ENCODE assay signal across 18 cellular contexts in genomic region chr15:38370079-38370478, GRCh38.
DNase-seq lines count a peak whose midpoint lies in the region; ATAC-seq, FAIRE-seq and TF ChIP-seq lines count a peak whose summit lies in the region.
"Had no signal": no experiment of that assay in that cellular context is flagged by ENCODE, and none has a peak within 500 bp of the region (broad histone marks: within the 10 kb centered on the region; RNA-seq: fewer than 3 reads in every experiment).

No MANE protein-coding gene starts in this region.

- H3F3A ChIP-seq in GM23338 (replicated peaks; ENCODE audit: low read depth), result no peaks in the 10 kb centered on the region

- H3K9ac ChIP-seq in astrocyte (ENCODE audit: low read length), result no peak overlapping the region
- H3K9ac ChIP-seq: BLaER1 treated with 17β-estradiol and CSF1 and Interleukin-3, amounts not matched to agents 10 nM and 100 nM had no signal

- H3K4me1 ChIP-seq in GM23338 (ENCODE audit: insufficient read depth), result no peaks in the 10 kb centered on the region
- H3K4me1 ChIP-seq in astrocyte (ENCODE audit: insufficient read depth, low read length), result no peaks in the 10 kb centered on the region
- peaks cover 0 to 16% (median 11%) of the 10 kb centered on the region in 12 donors for H3K4me1 ChIP-seq in heart left ventricle

- DNase-seq in GM23338 (ENCODE audit: low spot score) (peak; percentile 21), astrocyte (ENCODE audit: low read depth) (no peak), fibroblast of peridontal ligament (ENCODE audit: extremely low read depth) (peak; percentile 52), retinal pigment epithelial cell (ENCODE audit: low read depth) (peak; percentile 10), heart left ventricle (no peak), germinal center (ENCODE audit: low spot score) (no peak), HFFc6 (no peak)
- DNase-seq: Calu3; CD8-positive, alpha-beta T cell; DMS79 treated with DMSO at 0.1 percent for 48 hours; GOT3; H9 had no signal

- H3K4me1 Mint-ChIP-seq in GM23338 (peaks cover 8% of the 10 kb centered on the region; the same call in 2 of the 3 replicates), astrocyte (ENCODE audit: low read depth, unreplicated experiment) (peaks cover 15% of the 10 kb centered on the region), HFFc6 (ENCODE audit: low read depth) (peaks cover 22% of the 10 kb centered on the region; the same call in 1 of the 2 replicates)
- H3K4me1 Mint-ChIP-seq: B cell had no signal

- H4K20me1 ChIP-seq in GM23338 (replicated peaks; ENCODE audit: insufficient read depth) (no peaks in the 10 kb centered on the region), astrocyte (ENCODE audit: insufficient read depth, low read length) (no peaks in the 10 kb centered on the region)
- H4K20me1 ChIP-seq: BLaER1 treated with 17β-estradiol and CSF1 and Interleukin-3, amounts not matched to agents 10 nM and 100 nM had no signal

- no peak overlapping the region for H3K4me3 ChIP-seq in GM23338
- no peak overlapping the region for H3K4me3 ChIP-seq in astrocyte (ENCODE audit: insufficient read depth, low read depth, low read length)
- H3K4me3 ChIP-seq in retinal pigment epithelial cell (ENCODE audit: low read length), result no peak overlapping the region
- no peak overlapping the region for H3K4me3 ChIP-seq in heart left ventricle
- H3K4me3 ChIP-seq: BLaER1 treated with 17β-estradiol and CSF1 and Interleukin-3, amounts not matched to agents 10 nM and 100 nM had no signal

- intact Hi-C loops in heart left ventricle (cut with DNase I), result loop anchor here in 1 of 10 donors (10.0 kb wide), 1 partner anchor 295 kb away; no protein-coding TSS in a partner anchor

- no peak for FAIRE-seq in astrocyte (lab: Jason Lieb, UNC)
- FAIRE-seq: G401.6, GM12891, HepG2 had no signal

- TF ChIP-seq CTCF in GM23338 (conservative IDR thresholded peaks at IDR 0.05; ENCODE audit: low read depth in 2 of 2) (no peak), astrocyte (IDR thresholded peaks at IDR 0.05; ENCODE audit: insufficient read depth, low read depth, low read length) (no peak), retinal pigment epithelial cell (conservative IDR thresholded peaks at IDR 0.05; ENCODE audit: low read depth, low read length) (no peak), heart left ventricle (IDR thresholded peaks at IDR 0.05) (no peak), HFFc6 (IDR thresholded peaks at IDR 0.05) (no peak)

- H3K27ac Mint-ChIP-seq in GM23338 (no peak overlapping the region), astrocyte (ENCODE audit: unreplicated experiment) (peak overlapping the region; percentile 23), HFFc6 (no peak overlapping the region)
- H3K27ac Mint-ChIP-seq: B cell; CD8-positive, alpha-beta T cell; H9 had no signal

- H3K27ac ChIP-seq in GM23338 (ENCODE audit: low read depth) (no peak overlapping the region), astrocyte (ENCODE audit: low read depth, low read length) (no peak overlapping the region), heart left ventricle (no peak overlapping the region)
- H3K27ac ChIP-seq: BLaER1 treated with 17β-estradiol and CSF1 and Interleukin-3, amounts not matched to agents 10 nM and 100 nM had no signal

- no peaks in the 10 kb centered on the region for H3K36me3 ChIP-seq in GM23338 (ENCODE audit: insufficient read depth)
- no peaks in the 10 kb centered on the region for H3K36me3 ChIP-seq in astrocyte (ENCODE audit: insufficient read depth, low read length)
- H3K36me3 ChIP-seq in heart left ventricle, result no peaks in the 10 kb centered on the region

- H3K9me3 Mint-ChIP-seq in GM23338 (no peaks in the 10 kb centered on the region; the same call in 2 of the 3 replicates), astrocyte (ENCODE audit: unreplicated experiment) (peaks cover 1% of the 10 kb centered on the region), HFFc6 (no peaks in the 10 kb centered on the region)
- H3K9me3 Mint-ChIP-seq: CD8-positive, alpha-beta T cell; H9 had no signal

- H2AFZ ChIP-seq in GM23338 (no peak overlapping the region), astrocyte (ENCODE audit: low read depth, low read length) (no peak overlapping the region)

- H3K27me3 ChIP-seq in GM23338 (ENCODE audit: insufficient read depth), result no peaks in the 10 kb centered on the region
- H3K27me3 ChIP-seq in astrocyte (ENCODE audit: insufficient read depth, low read length), result no peaks in the 10 kb centered on the region
- no peaks in the 10 kb centered on the region for H3K27me3 ChIP-seq in heart left ventricle
- H3K27me3 ChIP-seq: BLaER1 treated with 17β-estradiol and CSF1 and Interleukin-3, amounts not matched to agents 10 nM and 100 nM had no signal

- H3K4me3 Mint-ChIP-seq in GM23338 (no peak overlapping the region), astrocyte (ENCODE audit: unreplicated experiment) (no peak overlapping the region), HFFc6 (no peak overlapping the region)
- H3K4me3 Mint-ChIP-seq: B cell; CD8-positive, alpha-beta T cell; H9 had no signal

- H3K27me3 Mint-ChIP-seq in GM23338 (ENCODE audit: insufficient read depth, low read depth, poor library complexity), result peaks cover 2% of the 10 kb centered on the region
- no peaks in the 10 kb centered on the region for H3K27me3 Mint-ChIP-seq in astrocyte (ENCODE audit: low read depth, unreplicated experiment)
- H3K27me3 Mint-ChIP-seq in HFFc6 (ENCODE audit: insufficient read depth), result peaks cover 3% of the 10 kb centered on the region; the same call in 1 of the 2 replicates

- peaks cover 9% of the 10 kb centered on the region; the same call in 1 of the 2 replicates for H3K9me2 ChIP-seq in GM23338 (ENCODE audit: insufficient read depth)

- WGBS in heart left ventricle, 4 donors, result 70 to 75% (median 72%) methylated on average over 2 of the region's 2 CpGs

- no peak overlapping the region for H3K4me2 ChIP-seq in GM23338
- no peak overlapping the region for H3K4me2 ChIP-seq in astrocyte (ENCODE audit: low read length)
- H3K4me2 ChIP-seq: BLaER1 treated with 17β-estradiol and CSF1 and Interleukin-3, amounts not matched to agents 10 nM and 100 nM had no signal

- H3K36me3 Mint-ChIP-seq in GM23338 (ENCODE audit: low read depth) (no peaks in the 10 kb centered on the region), astrocyte (ENCODE audit: low read depth, unreplicated experiment) (no peaks in the 10 kb centered on the region), HFFc6 (ENCODE audit: low read depth) (no peaks in the 10 kb centered on the region; the same call in 1 of the 2 replicates)
- H3K36me3 Mint-ChIP-seq: CD8-positive, alpha-beta T cell had no signal

- H3K9me3 ChIP-seq in astrocyte (ENCODE audit: insufficient read depth, low read depth, low read length) (no peaks in the 10 kb centered on the region), heart left ventricle (no peaks in the 10 kb centered on the region)
- H3K9me3 ChIP-seq: BLaER1 treated with 17β-estradiol and CSF1 and Interleukin-3, amounts not matched to agents 10 nM and 100 nM had no signal

- H3K79me2 ChIP-seq in GM23338 (replicated peaks; ENCODE audit: insufficient read depth) (no peaks in the 10 kb centered on the region), astrocyte (ENCODE audit: insufficient read depth, low read length) (no peaks in the 10 kb centered on the region)

- TF ChIP-seq POLR2A in heart left ventricle (IDR thresholded peaks at IDR 0.05), result no peak

- ATAC-seq in GM23338 (no peak), GM18868 (IDR thresholded peaks at IDR 0.05; ENCODE audit: unreplicated experiment) (no peak), heart left ventricle (no peak)
- ATAC-seq: CD8-positive, alpha-beta T cell; HepG2 had no signal

TF ChIP-seq in GM23338, 12 proteins besides CTCF, POLR2A, EP300 and RAD21:
- TF ChIP-seq ZNF331 (CRISPR knock-in tag; IDR thresholded peaks at IDR 0.05; ENCODE audit: low read depth) (no peak), JUNB (IDR thresholded peaks at IDR 0.05; ENCODE audit: unreplicated experiment) (no peak), ZNF114 (CRISPR knock-in tag; IDR thresholded peaks at IDR 0.05) (no peak)
- TF ChIP-seq, protein P1, sequence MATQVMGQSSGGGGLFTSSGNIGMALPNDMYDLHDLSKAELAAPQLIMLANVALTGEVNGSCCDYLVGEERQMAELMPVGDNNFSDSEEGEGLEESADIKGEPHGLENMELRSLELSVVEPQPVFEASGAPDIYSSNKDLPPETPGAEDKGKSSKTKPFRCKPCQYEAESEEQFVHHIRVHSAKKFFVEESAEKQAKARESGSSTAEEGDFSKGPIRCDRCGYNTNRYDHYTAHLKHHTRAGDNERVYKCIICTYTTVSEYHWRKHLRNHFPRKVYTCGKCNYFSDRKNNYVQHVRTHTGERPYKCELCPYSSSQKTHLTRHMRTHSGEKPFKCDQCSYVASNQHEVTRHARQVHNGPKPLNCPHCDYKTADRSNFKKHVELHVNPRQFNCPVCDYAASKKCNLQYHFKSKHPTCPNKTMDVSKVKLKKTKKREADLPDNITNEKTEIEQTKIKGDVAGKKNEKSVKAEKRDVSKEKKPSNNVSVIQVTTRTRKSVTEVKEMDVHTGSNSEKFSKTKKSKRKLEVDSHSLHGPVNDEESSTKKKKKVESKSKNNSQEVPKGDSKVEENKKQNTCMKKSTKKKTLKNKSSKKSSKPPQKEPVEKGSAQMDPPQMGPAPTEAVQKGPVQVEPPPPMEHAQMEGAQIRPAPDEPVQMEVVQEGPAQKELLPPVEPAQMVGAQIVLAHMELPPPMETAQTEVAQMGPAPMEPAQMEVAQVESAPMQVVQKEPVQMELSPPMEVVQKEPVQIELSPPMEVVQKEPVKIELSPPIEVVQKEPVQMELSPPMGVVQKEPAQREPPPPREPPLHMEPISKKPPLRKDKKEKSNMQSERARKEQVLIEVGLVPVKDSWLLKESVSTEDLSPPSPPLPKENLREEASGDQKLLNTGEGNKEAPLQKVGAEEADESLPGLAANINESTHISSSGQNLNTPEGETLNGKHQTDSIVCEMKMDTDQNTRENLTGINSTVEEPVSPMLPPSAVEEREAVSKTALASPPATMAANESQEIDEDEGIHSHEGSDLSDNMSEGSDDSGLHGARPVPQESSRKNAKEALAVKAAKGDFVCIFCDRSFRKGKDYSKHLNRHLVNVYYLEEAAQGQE (IDR thresholded peaks at IDR 0.05; ENCODE audit: unreplicated experiment), result no peak
TF ChIP-seq in GM23338: peak in this region for 0.

Comparison
In these comparisons a context has a peak if more than half of its experiments do, and no peak if none do; other contexts are left out.
1. DNase-seq: peak in GM23338 (single experiment), fibroblast of peridontal ligament (single experiment) and retinal pigment epithelial cell (single experiment); none in astrocyte (single experiment), heart left ventricle (0 of 5), germinal center (single experiment) and HFFc6 (single experiment).